1 cellular context compared by ENCODE assay signal in the genomic region with DNA sequence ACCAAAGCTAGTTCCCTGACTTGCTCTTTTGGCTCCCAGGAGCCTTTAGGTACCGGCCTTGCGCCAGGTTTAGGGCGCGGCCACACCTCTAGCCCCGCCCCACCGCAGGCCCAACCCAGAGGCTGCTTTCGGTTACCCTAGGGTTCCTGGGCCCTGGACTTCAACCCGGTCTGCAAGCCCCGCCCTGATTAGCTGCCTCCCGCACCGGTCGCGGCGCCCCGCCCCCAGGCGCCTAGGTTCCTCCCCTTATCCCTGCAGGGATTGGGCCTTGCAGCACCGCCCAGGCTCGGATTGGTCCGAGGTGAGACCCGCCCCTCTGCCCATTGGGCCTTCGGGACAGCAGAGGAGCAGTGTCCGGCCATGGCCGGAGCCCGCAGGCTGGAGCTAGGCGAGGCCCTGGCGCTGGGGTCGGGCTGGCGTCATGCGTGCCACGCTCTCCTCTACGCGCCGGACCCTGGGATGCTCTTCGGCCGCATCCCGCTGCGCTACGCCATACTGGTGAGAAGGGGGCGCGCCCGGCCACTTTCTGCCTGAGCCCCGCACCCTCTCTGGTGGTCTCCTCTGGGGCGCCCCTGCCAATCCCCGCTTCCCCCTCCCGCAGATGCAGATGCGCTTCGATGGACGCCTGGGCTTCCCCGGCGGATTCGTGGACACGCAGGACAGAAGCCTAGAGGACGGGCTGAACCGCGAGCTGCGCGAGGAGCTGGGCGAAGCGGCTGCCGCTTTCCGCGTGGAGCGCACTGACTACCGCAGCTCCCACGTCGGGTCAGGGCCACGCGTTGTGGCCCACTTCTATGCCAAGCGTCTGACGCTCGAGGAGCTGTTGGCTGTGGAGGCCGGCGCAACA.
A peak's percentile ranks its signal among the peaks of the same experiment; 100 is the strongest.
TF ChIP-seq lines count a peak whose summit lies in the region.

Gene NUDT16 (plus strand): TSS at position 330 of the 847 bp plus-strand sequence. CDS start 31 bp downstream, at position 361.

TF ChIP-seq in K562, 482 proteins besides CTCF, POLR2A, EP300 and RAD21 (continued from another document and continues in another):
- TF ChIP-seq MGA (IDR thresholded peaks at IDR 0.05) (peak; percentile 77), BRF1 (IDR thresholded peaks at IDR 0.05; ENCODE audit: borderline replicate concordance, extremely low read depth, insufficient read length) (no peak), ELF2 (CRISPR knock-in tag; IDR thresholded peaks at IDR 0.05) (no peak), HNRNPLL (IDR thresholded peaks at IDR 0.05; ENCODE audit: low read depth, low read length, poor library complexity, severe bottlenecking) (peak; percentile 17), NR2C2 (CRISPR knock-in tag; IDR thresholded peaks at IDR 0.05) (no peak; the same call in 1 of the 2 replicates), NR2C2 (tag; IDR thresholded peaks at IDR 0.05) (0 out of 2 replicates have a peak, but pooled peaks have one; percentile 46), TEAD1 (CRISPR knock-in tag; IDR thresholded peaks at IDR 0.05) (0 out of 4 replicates have a peak, but pooled peaks of 1 of the 2 experiments have one; percentile 55), GATAD2B (IDR thresholded peaks at IDR 0.05; ENCODE audit: borderline replicate concordance) (no peak), L3MBTL2 (IDR thresholded peaks at IDR 0.05) (peak; percentile 67; the same call in 1 of the 2 replicates), ZBTB17 (CRISPR knock-in tag; IDR thresholded peaks at IDR 0.05) (no peak), SRF (CRISPR knock-in tag; IDR thresholded peaks at IDR 0.05) (peak in 1 of 2 experiments; percentile 21; a peak in 2 of 4 replicates), GTF2E2 (tag; IDR thresholded peaks at IDR 0.05) (no peak), CLOCK (CRISPR knock-in tag; IDR thresholded peaks at IDR 0.05; ENCODE audit: borderline replicate concordance) (no peak), SREBF2 (CRISPR knock-in tag; IDR thresholded peaks at IDR 0.05) (no peak), CREB1 (IDR thresholded peaks at IDR 0.05) (no peak), CREB1 (CRISPR knock-in tag; IDR thresholded peaks at IDR 0.05) (peak; percentile 58; the same call in 1 of the 2 replicates), BDP1 (IDR thresholded peaks at IDR 0.05; ENCODE audit: insufficient read depth, insufficient read length) (no peak), MCM7 (IDR thresholded peaks at IDR 0.05) (no peak), TAF15 (IDR thresholded peaks at IDR 0.05; ENCODE audit: low read depth, low read length) (no peak), EP400 (IDR thresholded peaks at IDR 0.05) (peak; percentile 85), ID3 (CRISPR knock-in tag; IDR thresholded peaks at IDR 0.05) (no peak), ID3 (tag; IDR thresholded peaks at IDR 0.05) (no peak), HCFC1 (IDR thresholded peaks at IDR 0.05; ENCODE audit: low read depth, low read length) (peak; percentile 32; the same call in 1 of the 2 replicates), MAFK (IDR thresholded peaks at IDR 0.05; ENCODE audit: low read length) (no peak), XRCC4 (IDR thresholded peaks at IDR 0.05; ENCODE audit: extremely low read depth, insufficient read depth, insufficient read length) (no peak), CTBP1 (IDR thresholded peaks at IDR 0.05; ENCODE audit: borderline replicate concordance) (0 out of 2 replicates have a peak, but pooled peaks have one; percentile 11), LARP7 (IDR thresholded peaks at IDR 0.05) (no peak), CHD4 (IDR thresholded peaks at IDR 0.05; ENCODE audit: insufficient read depth, insufficient replicate concordance, low read depth, low read length, poor library complexity, severe bottlenecking) (no peak), MED1 (CRISPR knock-in tag; IDR thresholded peaks at IDR 0.05; ENCODE audit: borderline replicate concordance) (no peak), CHCHD3 (CRISPR knock-in tag; IDR thresholded peaks at IDR 0.05) (no peak), PURB (CRISPR knock-in tag; IDR thresholded peaks at IDR 0.05; ENCODE audit: low read depth) (no peak), SMARCB1 (IDR thresholded peaks at IDR 0.05; ENCODE audit: insufficient read length, low read depth) (no peak), SMAD4 (CRISPR knock-in tag; conservative IDR thresholded peaks at IDR 0.05) (no peak), TOE1 (IDR thresholded peaks at IDR 0.05; ENCODE audit: borderline replicate concordance) (no peak), TOE1 (CRISPR knock-in tag; IDR thresholded peaks at IDR 0.05; ENCODE audit: borderline replicate concordance, low read depth) (no peak), TAF7 (tag; IDR thresholded peaks at IDR 0.05) (0 out of 2 replicates have a peak, but pooled peaks have one; percentile 20), SP2 (IDR thresholded peaks at IDR 0.05; ENCODE audit: extremely low read depth, low read depth, low read length, poor library complexity, severe bottlenecking) (peak; percentile 71), ZNF143 (CRISPR knock-in tag; IDR thresholded peaks at IDR 0.05) (no peak), TGIF2 (CRISPR knock-in tag; IDR thresholded peaks at IDR 0.05) (no peak; the same call in 1 of the 2 replicates), ARID1B (IDR thresholded peaks at IDR 0.05) (no peak), JUND (IDR thresholded peaks at IDR 0.05; ENCODE audit: borderline replicate concordance, low read depth, low read length) (peak; percentile 36; the same call in 1 of the 2 replicates), JUND (tag; IDR thresholded peaks at IDR 0.05; ENCODE audit: borderline replicate concordance, low read depth, low read length) (no peak), TEAD4 (IDR thresholded peaks at IDR 0.05; ENCODE audit: low read length) (no peak), TEAD4 (CRISPR knock-in tag; IDR thresholded peaks at IDR 0.05; ENCODE audit: borderline replicate concordance) (no peak), CAMTA2 (CRISPR knock-in tag; conservative IDR thresholded peaks at IDR 0.05) (no peak), FIP1L1 (IDR thresholded peaks at IDR 0.05; ENCODE audit: low read depth, low read length, poor library complexity, severe bottlenecking) (peak; percentile 25), ZNF445 (CRISPR knock-in tag; IDR thresholded peaks at IDR 0.05; ENCODE audit: low read depth) (no peak)
- TF ChIP-seq, protein P1, sequence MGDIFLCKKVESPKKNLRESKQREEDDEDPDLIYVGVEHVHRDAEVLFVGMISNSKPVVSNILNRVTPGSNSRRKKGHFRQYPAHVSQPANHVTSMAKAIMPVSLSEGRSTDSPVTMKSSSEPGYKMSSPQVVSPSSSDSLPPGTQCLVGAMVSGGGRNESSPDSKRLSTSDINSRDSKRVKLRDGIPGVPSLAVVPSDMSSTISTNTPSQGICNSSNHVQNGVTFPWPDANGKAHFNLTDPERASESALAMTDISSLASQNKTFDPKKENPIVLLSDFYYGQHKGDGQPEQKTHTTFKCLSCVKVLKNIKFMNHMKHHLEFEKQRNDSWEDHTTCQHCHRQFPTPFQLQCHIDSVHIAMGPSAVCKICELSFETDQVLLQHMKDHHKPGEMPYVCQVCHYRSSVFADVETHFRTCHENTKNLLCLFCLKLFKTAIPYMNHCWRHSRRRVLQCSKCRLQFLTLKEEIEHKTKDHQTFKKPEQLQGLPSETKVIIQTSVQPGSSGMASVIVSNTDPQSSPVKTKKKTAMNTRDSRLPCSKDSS (IDR thresholded peaks at IDR 0.05; ENCODE audit: low read depth, partially characterized antibody), result no peak
- TF ChIP-seq, protein P2, sequence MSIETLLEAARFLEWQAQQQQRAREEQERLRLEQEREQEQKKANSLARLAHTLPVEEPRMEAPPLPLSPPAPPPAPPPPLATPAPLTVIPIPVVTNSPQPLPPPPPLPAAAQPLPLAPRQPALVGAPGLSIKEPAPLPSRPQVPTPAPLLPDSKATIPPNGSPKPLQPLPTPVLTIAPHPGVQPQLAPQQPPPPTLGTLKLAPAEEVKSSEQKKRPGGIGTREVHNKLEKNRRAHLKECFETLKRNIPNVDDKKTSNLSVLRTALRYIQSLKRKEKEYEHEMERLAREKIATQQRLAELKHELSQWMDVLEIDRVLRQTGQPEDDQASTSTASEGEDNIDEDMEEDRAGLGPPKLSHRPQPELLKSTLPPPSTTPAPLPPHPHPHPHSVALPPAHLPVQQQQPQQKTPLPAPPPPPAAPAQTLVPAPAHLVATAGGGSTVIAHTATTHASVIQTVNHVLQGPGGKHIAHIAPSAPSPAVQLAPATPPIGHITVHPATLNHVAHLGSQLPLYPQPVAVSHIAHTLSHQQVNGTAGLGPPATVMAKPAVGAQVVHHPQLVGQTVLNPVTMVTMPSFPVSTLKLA (conservative IDR thresholded peaks at IDR 0.05), result peak in 1 of 2 experiments; percentile 58; a peak in 2 of 4 replicates
